ENCODE assay signal across 8 cellular contexts in the genomic region with DNA sequence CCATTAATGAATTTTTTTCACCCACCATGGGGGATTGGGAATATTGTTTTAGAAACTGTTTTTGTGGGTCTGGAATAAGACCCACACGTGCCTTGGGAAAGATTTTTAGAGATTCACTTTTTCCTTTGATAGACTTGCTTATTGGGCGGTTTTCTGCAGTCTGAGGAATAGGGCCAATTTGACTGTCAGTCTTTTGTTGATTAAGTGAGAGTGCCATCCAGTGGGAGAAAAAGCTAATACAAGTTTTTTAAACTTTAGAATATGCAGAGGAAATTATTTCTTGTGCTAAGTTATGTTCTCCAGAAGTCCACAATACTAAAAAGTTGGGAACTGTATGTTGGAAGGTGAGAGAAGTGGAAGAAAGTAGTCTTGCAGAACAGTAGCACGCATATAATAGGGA. TPM values are rescaled to one million over a fixed set of nuclear protein-coding genes. Genes with fewer than 3 reads are reported as not detected.
DNase-seq lines count a peak whose midpoint lies in the region; ATAC-seq and TF ChIP-seq lines count a peak whose summit lies in the region.

No MANE protein-coding gene starts in this region.

- H3K27ac ChIP-seq in GM23338 (ENCODE audit: low read depth) (no peak overlapping the region), ovary (no peak overlapping the region)

- no peaks in the 10 kb centered on the region for H3K79me2 ChIP-seq in GM23338 (replicated peaks; ENCODE audit: insufficient read depth)

- no peak overlapping the region for H3K4me2 ChIP-seq in GM23338

- H4K20me1 ChIP-seq in GM23338 (replicated peaks; ENCODE audit: insufficient read depth): no peaks in the 10 kb centered on the region

- H3K27me3 ChIP-seq in GM23338 (ENCODE audit: insufficient read depth) (no peaks in the 10 kb centered on the region), ovary (no peaks in the 10 kb centered on the region)

- DNase-seq in AG09319 (ENCODE audit: extremely low read depth, low read depth): no peak
- peak; percentile 40 for DNase-seq in GM23338 (ENCODE audit: low spot score)
- peak; percentile 5 for DNase-seq in glomerular visceral epithelial cell (ENCODE audit: extremely low spot score)
- no peak for DNase-seq in activated CD4-positive, alpha-beta T cell treated with anti-CD3 and anti-CD28 coated beads for 48 hours
- no peak for DNase-seq in ovary

- no peaks in the 10 kb centered on the region for H3F3A ChIP-seq in GM23338 (replicated peaks; ENCODE audit: low read depth)

- TF ChIP-seq EP300 in ovary (IDR thresholded peaks at IDR 0.05): no peak

- no peak overlapping the region for H2AFZ ChIP-seq in GM23338

- no peaks in the 10 kb centered on the region for H3K9me3 Mint-ChIP-seq in GM23338

- H3K27ac Mint-ChIP-seq in GM23338: no peak overlapping the region

- no peak for TF ChIP-seq POLR2A in ovary (IDR thresholded peaks at IDR 0.05)

- H3K9me2 ChIP-seq in GM23338 (ENCODE audit: insufficient read depth): no peaks in the 10 kb centered on the region

- peaks cover 16% of the 10 kb centered on the region; the same call in 2 of the 3 replicates for H3K4me1 Mint-ChIP-seq in GM23338

- H3K4me3 ChIP-seq in GM23338 (no peak overlapping the region), ovary (no peak overlapping the region)

- H3K4me1 ChIP-seq in GM23338 (ENCODE audit: insufficient read depth) (peaks cover 9% of the 10 kb centered on the region), ovary (ENCODE audit: insufficient read depth) (no peaks in the 10 kb centered on the region)

- WGBS in ovary, 3 donors: 76 to 88% (median 85%) methylated on average over 3 of the region's 3 CpGs

- H3K27me3 Mint-ChIP-seq in GM23338 (ENCODE audit: insufficient read depth, low read depth, poor library complexity): no peaks in the 10 kb centered on the region

- H3K36me3 ChIP-seq in GM23338 (ENCODE audit: insufficient read depth): no peaks in the 10 kb centered on the region
- H3K36me3 ChIP-seq in ovary: no peaks in the 10 kb centered on the region

- intact Hi-C loops in ovary (cut with DNase I): no loop called here

- H3K4me3 Mint-ChIP-seq in GM23338: no peak overlapping the region

- TF ChIP-seq CTCF in AG09319 (IDR thresholded peaks at IDR 0.05; ENCODE audit: low read depth, low read length) (peak; percentile 32), GM23338 (conservative IDR thresholded peaks at IDR 0.05; ENCODE audit: low read depth in 2 of 2) (peak; percentile 35 to 63; a peak in 3 of 4 replicates), ovary (IDR thresholded peaks at IDR 0.05) (no peak)

- no peaks in the 10 kb centered on the region for H3K36me3 Mint-ChIP-seq in GM23338 (ENCODE audit: low read depth)

- ATAC-seq in GM23338 (peak; percentile 36; the same call in 1 of the 3 replicates), SK-N-SH treated with all-trans-retinoic acid at 6 μM for 48 hours (peak; percentile 66; the same call in 2 of the 3 replicates), GM19023 (IDR thresholded peaks at IDR 0.05; ENCODE audit: unreplicated experiment) (no peak), HG03521 (IDR thresholded peaks at IDR 0.05; ENCODE audit: unreplicated experiment) (no peak)

- H3K9me3 ChIP-seq in ovary: no peaks in the 10 kb centered on the region

TF ChIP-seq in GM23338, 12 proteins besides CTCF, POLR2A, EP300 and RAD21:
- TF ChIP-seq STAT1 (IDR thresholded peaks at IDR 0.05; ENCODE audit: unreplicated experiment) (no peak), REST (IDR thresholded peaks at IDR 0.05; ENCODE audit: unreplicated experiment) (no peak), NANOG (IDR thresholded peaks at IDR 0.05; ENCODE audit: borderline replicate concordance) (no peak), ETS1 (IDR thresholded peaks at IDR 0.05) (no peak), ZNF331 (CRISPR knock-in tag; IDR thresholded peaks at IDR 0.05; ENCODE audit: low read depth) (no peak), POLR2AphosphoS5 (IDR thresholded peaks at IDR 0.05; ENCODE audit: low read depth) (no peak)

TF ChIP-seq in SK-N-SH treated with all-trans-retinoic acid at 6 μM for 48 hours, 23 proteins besides CTCF, POLR2A, EP300 and RAD21:
- TF ChIP-seq RARB (CRISPR knock-in tag; IDR thresholded peaks at IDR 0.05) (no peak), ZFP3 (CRISPR knock-in tag; IDR thresholded peaks at IDR 0.05) (no peak), ZNF70 (CRISPR knock-in tag; IDR thresholded peaks at IDR 0.05) (no peak), ESRRG (CRISPR knock-in tag; IDR thresholded peaks at IDR 0.05) (no peak), GLIS3 (CRISPR knock-in tag; IDR thresholded peaks at IDR 0.05) (no peak), CSRNP3 (CRISPR knock-in tag; IDR thresholded peaks at IDR 0.05) (no peak), BACH2 (CRISPR knock-in tag; IDR thresholded peaks at IDR 0.05; ENCODE audit: borderline replicate concordance) (no peak), CSDC2 (CRISPR knock-in tag; IDR thresholded peaks at IDR 0.05) (no peak), ZC3H10 (CRISPR knock-in tag; IDR thresholded peaks at IDR 0.05) (no peak), TOX (CRISPR knock-in tag; IDR thresholded peaks at IDR 0.05; ENCODE audit: borderline replicate concordance) (no peak), ISL1 (CRISPR knock-in tag; IDR thresholded peaks at IDR 0.05) (no peak)
- TF ChIP-seq, protein P1, sequence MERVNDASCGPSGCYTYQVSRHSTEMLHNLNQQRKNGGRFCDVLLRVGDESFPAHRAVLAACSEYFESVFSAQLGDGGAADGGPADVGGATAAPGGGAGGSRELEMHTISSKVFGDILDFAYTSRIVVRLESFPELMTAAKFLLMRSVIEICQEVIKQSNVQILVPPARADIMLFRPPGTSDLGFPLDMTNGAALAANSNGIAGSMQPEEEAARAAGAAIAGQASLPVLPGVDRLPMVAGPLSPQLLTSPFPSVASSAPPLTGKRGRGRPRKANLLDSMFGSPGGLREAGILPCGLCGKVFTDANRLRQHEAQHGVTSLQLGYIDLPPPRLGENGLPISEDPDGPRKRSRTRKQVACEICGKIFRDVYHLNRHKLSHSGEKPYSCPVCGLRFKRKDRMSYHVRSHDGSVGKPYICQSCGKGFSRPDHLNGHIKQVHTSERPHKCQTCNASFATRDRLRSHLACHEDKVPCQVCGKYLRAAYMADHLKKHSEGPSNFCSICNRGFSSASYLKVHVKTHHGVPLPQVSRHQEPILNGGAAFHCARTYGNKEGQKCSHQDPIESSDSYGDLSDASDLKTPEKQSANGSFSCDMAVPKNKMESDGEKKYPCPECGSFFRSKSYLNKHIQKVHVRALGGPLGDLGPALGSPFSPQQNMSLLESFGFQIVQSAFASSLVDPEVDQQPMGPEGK (CRISPR knock-in tag; IDR thresholded peaks at IDR 0.05; ENCODE audit: borderline replicate concordance): no peak

RNA-seq across cellular contexts. Expression of gene PRMT3, which starts 56.1 kb away (rescaled TPM):
- 31.8 and 35.0 TPM in 2 replicates for total RNA-seq in GM23338 (2014; rRNA removed; shearing (Covaris generic))
- polyA plus RNA-seq in GM23338 (2016; fragmentation: Nextera tagmentation; extraction: Ambion mirVana): 19.0 and 19.1 TPM in 2 replicates
- total RNA-seq in ovary: 10 to 100 TPM; 12.6 to 21.2 (median 15.3) TPM
- polyA plus RNA-seq in ovary: 10 to 100 TPM in 1 of 2 donors, 1 to 10 TPM in 1; 8.5 to 10.0 TPM

Comparison
In these comparisons a context has a peak if more than half of its experiments do, and no peak if none do; other contexts are left out.
1. DNase-seq: peak in GM23338 (single experiment) and glomerular visceral epithelial cell (single experiment); none in AG09319 (single experiment), activated CD4-positive, alpha-beta T cell treated with anti-CD3 and anti-CD28 coated beads for 48 hours (single experiment) and ovary (0 of 5).
2. CTCF ChIP-seq: peak in AG09319 (single experiment) and GM23338 (2 of 2); none in ovary (0 of 3).
3. ATAC-seq: peak in GM23338 (single experiment) and SK-N-SH treated with all-trans-retinoic acid at 6 μM for 48 hours (single experiment); none in GM19023 (single experiment) and HG03521 (single experiment).